Comparison of ENCODE assay signal across 23 cellular contexts in the genomic region with DNA sequence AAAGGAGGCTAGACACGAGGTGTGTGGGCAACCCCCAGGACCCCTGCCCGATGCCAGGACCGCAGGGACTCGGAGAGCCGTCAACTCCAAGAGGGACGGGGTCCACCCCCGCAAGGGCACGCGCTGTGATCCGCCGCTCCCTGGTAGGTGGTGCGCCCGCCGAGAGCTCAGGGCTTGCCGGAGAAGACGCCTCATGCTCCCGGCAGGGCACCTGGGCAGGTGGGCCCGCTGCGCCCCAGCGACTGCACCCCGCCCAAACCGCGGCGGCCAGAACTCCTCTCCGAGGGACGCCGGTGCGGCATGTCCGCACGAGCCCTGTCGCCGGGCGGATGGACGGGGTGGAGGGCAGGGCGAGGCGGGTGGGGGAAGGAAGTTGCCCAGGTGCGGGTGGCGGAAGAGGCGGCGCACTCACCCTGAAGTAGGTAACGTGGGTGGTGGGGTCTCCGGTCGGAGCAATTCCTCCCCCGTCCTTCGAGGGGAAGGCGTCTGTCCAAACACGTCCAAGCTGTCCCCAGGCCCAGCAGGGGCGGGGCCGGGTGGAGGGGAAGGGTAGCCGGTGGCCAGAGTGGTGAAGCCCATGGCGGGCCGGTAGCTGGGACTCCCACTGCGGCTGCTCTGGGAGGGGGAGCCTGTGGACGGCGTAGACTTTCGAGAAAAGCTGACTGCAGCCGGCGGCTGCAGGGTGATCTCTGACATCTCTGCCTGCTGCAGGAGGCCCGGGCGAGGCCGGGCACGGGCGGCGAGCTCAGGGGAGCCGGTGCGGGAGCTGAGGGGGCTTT. TPM values are rescaled to one million over a fixed set of nuclear protein-coding genes. Genes with fewer than 3 reads are reported as not detected.
DNase-seq lines count a peak whose midpoint lies in the region; ATAC-seq and TF ChIP-seq lines count a peak whose summit lies in the region.
"Had no signal": no experiment of that assay in that cellular context is flagged by ENCODE, and none has a peak within 500 bp of the region (broad histone marks: within the 10 kb centered on the region; RNA-seq: fewer than 3 reads in every experiment).

No MANE protein-coding gene starts in this region.

- no peak overlapping the region for H2BK5ac ChIP-seq in H9 (ENCODE audit: insufficient read length, low read length)

- TF ChIP-seq CTCF in left ventricle myocardium inferior (IDR thresholded peaks at IDR 0.05; ENCODE audit: borderline replicate concordance) = no peak
- no peak for TF ChIP-seq CTCF in H9 (conservative IDR thresholded peaks at IDR 0.05)
- no peak for TF ChIP-seq CTCF in gastroesophageal sphincter (IDR thresholded peaks at IDR 0.05)

- H3K9me3 ChIP-seq in left ventricle myocardium inferior (replicated peaks) (no peaks in the 10 kb centered on the region), H9 (ENCODE audit: control insufficient read depth, low read depth, low read length) (no peaks in the 10 kb centered on the region), gastroesophageal sphincter (no peaks in the 10 kb centered on the region)
- H3K9me3 ChIP-seq: gastrocnemius medialis, prostate gland, SK-N-SH had no signal

- no CpG with 5 or more reads among the region's 66 CpGs for WGBS in H9 (ENCODE audit: extremely low coverage, insufficient read length, low lambda C conversion rate)
- WGBS in gastroesophageal sphincter (ENCODE audit: low coverage in 1 of 2), 2 donors = 93% methylated on average over 3 of the region's 66 CpGs; no CpG with 5 or more reads in 1 of the 2 donors

- no peak overlapping the region for H3K4ac ChIP-seq in H9 (ENCODE audit: low read depth, low read length)

- H3K9me3 Mint-ChIP-seq in H9 = no peaks in the 10 kb centered on the region
- no peaks in the 10 kb centered on the region for H3K9me3 Mint-ChIP-seq in stimulated activated naive CD8-positive, alpha-beta T cell treated with anti-CD3 and anti-CD28 coated beads, Interleukin-15, amount 100 ng/mL, for 72 hours
- H3K9me3 Mint-ChIP-seq: IgD-negative memory B cell; nephron progenitor cell; stimulated activated naive CD8-positive, alpha-beta T cell treated with anti-CD3 and anti-CD28 coated beads, Interleukin-15, Interleukin-2, amounts not matched to agents 100 ng/mL and 50 ng/mL, for 24 hours had no signal

- H3K27me3 ChIP-seq in left ventricle myocardium inferior (ENCODE audit: low read depth) = peaks cover 6% of the 10 kb centered on the region
- no peaks in the 10 kb centered on the region for H3K27me3 ChIP-seq in H9 (ENCODE audit: insufficient read depth, low read length)
- no peaks in the 10 kb centered on the region for H3K27me3 ChIP-seq in gastroesophageal sphincter
- H3K27me3 ChIP-seq: gastrocnemius medialis had no signal

- H3K23me2 ChIP-seq in H9 (ENCODE audit: insufficient read length, low read depth, low read length, poor library complexity, severe bottlenecking) = no peaks in the 10 kb centered on the region

- H3K79me1 ChIP-seq in H9 (ENCODE audit: insufficient read depth, low read depth, low read length, poor library complexity, severe bottlenecking) = no peaks in the 10 kb centered on the region

- no peaks in the 10 kb centered on the region for H3K4me1 ChIP-seq in left ventricle myocardium inferior
- no peaks in the 10 kb centered on the region for H3K4me1 ChIP-seq in H9 (ENCODE audit: insufficient read depth, low read length)
- H3K4me1 ChIP-seq in gastroesophageal sphincter = peaks cover 0 to 5% (median 0%) of the 10 kb centered on the region in 3 donors
- H3K4me1 ChIP-seq: gastrocnemius medialis, prostate gland had no signal

- peaks cover 17 to 35% (median 31%) of the 10 kb centered on the region in 3 experiments; a peak in 6 of 7 replicates for H3K36me3 Mint-ChIP-seq in H9 (ENCODE audit: insufficient read depth in 1 of 3, low read depth in 3 of 3)
- H3K36me3 Mint-ChIP-seq: IgD-negative memory B cell had no signal

- H2AFZ ChIP-seq in H9 (ENCODE audit: low read length) = no peak overlapping the region

- no peak overlapping the region for H4K8ac ChIP-seq in H9 (replicated peaks; ENCODE audit: insufficient read length, low read depth, low read length)

- no peak overlapping the region for H2BK20ac ChIP-seq in H9 (ENCODE audit: low read depth, low read length, poor library complexity, severe bottlenecking)

- ATAC-seq in Right ventricle myocardium inferior (no peak), gastroesophageal sphincter (peak; percentile 10), GM19035 (IDR thresholded peaks at IDR 0.05; ENCODE audit: unreplicated experiment) (no peak), HG03354 (IDR thresholded peaks at IDR 0.05; ENCODE audit: poor library complexity, severe bottlenecking, unreplicated experiment) (no peak)
- peak; percentile 37 for ATAC-seq in stimulated activated naive CD8-positive, alpha-beta T cell treated with anti-CD3 and anti-CD28 coated beads, Interleukin-15, amount 100 ng/mL, for 72 hours
- ATAC-seq: gastrocnemius medialis had no signal

- DNase-seq in Right ventricle myocardium inferior (ENCODE audit: missing footprints) = peak; percentile 66
- no peak for DNase-seq in left ventricle myocardium inferior
- peak; percentile 61 for DNase-seq in H9
- no peak for DNase-seq in stimulated activated naive CD8-positive, alpha-beta T cell treated with anti-CD3 and anti-CD28 coated beads, Interleukin-15, amount 100 ng/mL, for 72 hours
- no peak for DNase-seq in stimulated activated CD4-positive, alpha-beta T cell treated with anti-CD3 and anti-CD28 coated beads, Interleukin-1b, Interleukin-23, amount 100 ng/mL, for 48 hours
- DNase-seq: activated CD4-positive, CD25-positive, alpha-beta regulatory T cell; aorta; COR-L47; gastrocnemius medialis; mesenchymal stem cell; NCI-H1417 treated with DMSO at 0.1 percent for 48 hours; NCI-H524; nephron progenitor cell; SK-N-SH; T-helper 9 cell; trophoblast cell had no signal

- no peak overlapping the region for H3K4me3 Mint-ChIP-seq in H9
- H3K4me3 Mint-ChIP-seq in stimulated activated naive CD8-positive, alpha-beta T cell treated with anti-CD3 and anti-CD28 coated beads, Interleukin-15, amount 100 ng/mL, for 72 hours = peak overlapping the region; percentile 32 to 58
- H3K4me3 Mint-ChIP-seq: stimulated activated naive CD8-positive, alpha-beta T cell treated with anti-CD3 and anti-CD28 coated beads, Interleukin-15, Interleukin-2, amounts not matched to agents 100 ng/mL and 50 ng/mL, for 24 hours had no signal

- H4K20me1 ChIP-seq in H9 (ENCODE audit: control insufficient read depth, insufficient read depth, insufficient read length) = no peaks in the 10 kb centered on the region

- H3K4me3 ChIP-seq in left ventricle myocardium inferior (no peak overlapping the region), gastroesophageal sphincter (no peak overlapping the region)
- H3K4me3 ChIP-seq: gastrocnemius medialis, prostate gland had no signal

- no peak overlapping the region for H2BK120ac ChIP-seq in H9 (ENCODE audit: low read depth, low read length, poor library complexity, severe bottlenecking)

- no peak for TF ChIP-seq POLR2A in gastroesophageal sphincter (IDR thresholded peaks at IDR 0.05)

- H3K9ac ChIP-seq in H9 (ENCODE audit: extremely low read depth, insufficient read length, low read length) = no peak overlapping the region
- H3K9ac ChIP-seq: SK-N-SH had no signal

- H3K27ac ChIP-seq in left ventricle myocardium inferior (replicated peaks) (no peak overlapping the region), H9 (ENCODE audit: insufficient read length, low read depth, low read length) (no peak overlapping the region), gastroesophageal sphincter (peak overlapping the region in 1 of 4 donors; percentile 4)
- H3K27ac ChIP-seq: gastrocnemius medialis, HL-60, prostate gland had no signal

- H3K4me2 ChIP-seq in H9 (ENCODE audit: insufficient read depth, insufficient read length, low read length) = no peak overlapping the region
- H3K4me2 ChIP-seq: SK-N-SH had no signal

- H3K56ac ChIP-seq in H9 (ENCODE audit: insufficient read length, low read depth, low read length) = no peak overlapping the region

- no peak overlapping the region; the same call in 1 of the 2 replicates for H3K14ac ChIP-seq in H9 (ENCODE audit: insufficient read depth, low read length)

- no peak overlapping the region for H3K18ac ChIP-seq in H9 (ENCODE audit: insufficient read length, low read depth, low read length)

- no peak for TF ChIP-seq EP300 in gastroesophageal sphincter (IDR thresholded peaks at IDR 0.05)

- no peak overlapping the region for H2AK5ac ChIP-seq in H9 (ENCODE audit: insufficient read length, low read length)

- peaks cover 6 to 17% of the 10 kb centered on the region in 2 experiments; a peak in 3 of 4 replicates for H3K4me1 Mint-ChIP-seq in H9
- peaks cover 29% of the 10 kb centered on the region for H3K4me1 Mint-ChIP-seq in stimulated activated naive CD8-positive, alpha-beta T cell treated with anti-CD3 and anti-CD28 coated beads, Interleukin-15, amount 100 ng/mL, for 72 hours
- H3K4me1 Mint-ChIP-seq: IgD-negative memory B cell had no signal

- H3T11ph ChIP-seq in H9 (ENCODE audit: low read length) = no peak overlapping the region

- no peaks in the 10 kb centered on the region for H3K27me3 Mint-ChIP-seq in H9 (ENCODE audit: low read depth)
- no peaks in the 10 kb centered on the region for H3K27me3 Mint-ChIP-seq in stimulated activated naive CD8-positive, alpha-beta T cell treated with anti-CD3 and anti-CD28 coated beads, Interleukin-15, amount 100 ng/mL, for 72 hours
- H3K27me3 Mint-ChIP-seq: stimulated activated naive CD8-positive, alpha-beta T cell treated with anti-CD3 and anti-CD28 coated beads, Interleukin-15, Interleukin-2, amounts not matched to agents 100 ng/mL and 50 ng/mL, for 24 hours had no signal

- no peak overlapping the region for H2BK12ac ChIP-seq in H9 (ENCODE audit: insufficient read length, low read depth, low read length)

- H3K23ac ChIP-seq in H9 (ENCODE audit: insufficient read length, low read depth, low read length) = no peak overlapping the region

- H3K36me3 ChIP-seq in left ventricle myocardium inferior (peaks cover 58% of the 10 kb centered on the region), gastroesophageal sphincter (peaks cover 0 to 98% of the 10 kb centered on the region in 2 donors)
- H3K36me3 ChIP-seq: prostate gland had no signal

- no peak overlapping the region for H3K27ac Mint-ChIP-seq in H9
- H3K27ac Mint-ChIP-seq in stimulated activated naive CD8-positive, alpha-beta T cell treated with anti-CD3 and anti-CD28 coated beads, Interleukin-15, amount 100 ng/mL, for 72 hours = peak overlapping the region in 1 of 2 donors; percentile 54
- H3K27ac Mint-ChIP-seq: IgD-negative memory B cell; nephron progenitor cell; stimulated activated naive CD8-positive, alpha-beta T cell treated with anti-CD3 and anti-CD28 coated beads, Interleukin-15, Interleukin-2, amounts not matched to agents 100 ng/mL and 50 ng/mL, for 24 hours had no signal

- H3K79me2 ChIP-seq in H9 (ENCODE audit: insufficient read depth, low read length) = no peaks in the 10 kb centered on the region

- no peak overlapping the region for H4K5ac ChIP-seq in H9 (ENCODE audit: insufficient read length, low read depth, low read length)

- intact Hi-C loops in Right ventricle myocardium inferior (cut with DNase I) (no loop called here), left ventricle myocardium inferior (cut with micrococcal nuclease) (loop anchor here (10.0 kb wide), 1 partner anchor 215 kb away; no protein-coding TSS in a partner anchor)

- H2BK15ac ChIP-seq in H9 (ENCODE audit: low read depth, low read length) = no peak overlapping the region

- H4K91ac ChIP-seq in H9 (ENCODE audit: insufficient read length, low read depth, low read length) = no peak overlapping the region

RNA-seq across cellular contexts. Expression of gene IGSF9B, which starts 37.2 kb away (rescaled TPM):
- total RNA-seq in Right ventricle myocardium inferior (41.7 TPM), left ventricle myocardium inferior (44.1 TPM), H9 (2021) (25.7 and 26.3 TPM in 2 replicates), gastroesophageal sphincter (100 to 1,000 TPM in 1 of 4 donors, 10 to 100 TPM in 3; 24.1 to 120 (median 43.3) TPM)

Comparison
In these comparisons a context has a peak if more than half of its experiments do, and no peak if none do; other contexts are left out.
1. DNase-seq: peak in Right ventricle myocardium inferior (single experiment) and H9 (single experiment); none in left ventricle myocardium inferior (single experiment), stimulated activated naive CD8-positive, alpha-beta T cell treated with anti-CD3 and anti-CD28 coated beads, Interleukin-15, amount 100 ng/mL, for 72 hours (0 of 2) and stimulated activated CD4-positive, alpha-beta T cell treated with anti-CD3 and anti-CD28 coated beads, Interleukin-1b, Interleukin-23, amount 100 ng/mL, for 48 hours (single experiment).
2. ATAC-seq: peak in gastroesophageal sphincter (single experiment) and stimulated activated naive CD8-positive, alpha-beta T cell treated with anti-CD3 and anti-CD28 coated beads, Interleukin-15, amount 100 ng/mL, for 72 hours (single experiment); none in Right ventricle myocardium inferior (single experiment), GM19035 (single experiment) and HG03354 (single experiment).
3. H3K4me3 Mint-ChIP-seq: peak in stimulated activated naive CD8-positive, alpha-beta T cell treated with anti-CD3 and anti-CD28 coated beads, Interleukin-15, amount 100 ng/mL, for 72 hours (2 of 2); none in H9 (0 of 2).